Comparison of ENCODE assay signal across 31 cellular contexts in genomic region chr22:44293034-44293433, GRCh38. TPM values are rescaled to one million over a fixed set of nuclear protein-coding genes. Genes with fewer than 3 reads are reported as not detected.
"Had no signal": no experiment of that assay in that cellular context is flagged by ENCODE, and none has a peak within 500 bp of the region (broad histone marks: within the 10 kb centered on the region; RNA-seq: fewer than 3 reads in every experiment).

No MANE protein-coding gene starts in this region.

- H3K4me3 ChIP-seq: colonic mucosa, esophagus squamous epithelium, left lung, mucosa of descending colon, right atrium auricular region, smooth muscle cell, suprapubic skin, thyroid gland had no signal

- H3K27me3 Mint-ChIP-seq: natural killer cell treated with Interleukin-12 subunit alpha and Interleukin-12 subunit beta and Interleukin-15 and Interleukin-18, amount 100 ng/mL, for 72 hours; stimulated activated naive CD8-positive, alpha-beta T cell treated with anti-CD3 and anti-CD28 coated beads, Interleukin-15, amount 100 ng/mL, for 72 hours had no signal

- H3K9me3 Mint-ChIP-seq: central memory CD8-positive, alpha-beta T cell; dendritic cell treated with granulocyte-macrophage colony-stimulating factor and Interleukin-4, amounts not matched to agents 40 ng/mL and 50 ng/mL, for 4 days; natural killer cell treated with Interleukin-12 subunit alpha and Interleukin-12 subunit beta and Interleukin-15 and Interleukin-18, amount 100 ng/mL, for 72 hours had no signal

- DNase-seq: colonic mucosa; effector memory CD4-positive, alpha-beta T cell; erythroblast; esophagus squamous epithelium; foreskin melanocyte; glutamatergic neuron; kidney; left cardiac atrium; mesenchymal stem cell; mucosa of descending colon; naive B cell; stimulated activated CD4-positive, alpha-beta T cell treated with anti-CD3 and anti-CD28 coated beads, Interleukin-12 subunit alpha, Interleukin-12 subunit beta, amount 100 ng/mL, for 4 hours; stimulated activated CD4-positive, alpha-beta T cell treated with anti-CD3 and anti-CD28 coated beads, Interleukin-1b, Interleukin-23, amount 100 ng/mL, for 48 hours; stimulated activated CD4-positive, alpha-beta T cell treated with anti-CD3 and anti-CD28 coated beads, Interleukin-4, amount 100 ng/mL, for 1 hour; stimulated activated CD8-positive, alpha-beta memory T cell treated with anti-CD3 and anti-CD28 coated beads, Interleukin-4, amount 100 ng/mL, for 48 hours; stimulated activated naive CD4-positive, alpha-beta T cell; stimulated activated naive CD8-positive, alpha-beta T cell treated with anti-CD3 and anti-CD28 coated beads, Interleukin-15, amount 100 ng/mL, for 72 hours; thyroid gland; trophoblast cell had no signal

- H3K79me2 ChIP-seq: parathyroid adenoma had no signal

- H3K27ac Mint-ChIP-seq: dendritic cell treated with granulocyte-macrophage colony-stimulating factor and Interleukin-4, amounts not matched to agents 40 ng/mL and 50 ng/mL, for 4 days; mesothelial cell of epicardium; naive B cell; natural killer cell treated with Interleukin-12 subunit alpha and Interleukin-12 subunit beta and Interleukin-15 and Interleukin-18, amount 100 ng/mL, for 72 hours; progenitor cell of endocrine pancreas; stimulated activated naive CD8-positive, alpha-beta T cell treated with anti-CD3 and anti-CD28 coated beads, Interleukin-15, amount 100 ng/mL, for 72 hours had no signal

- H3K36me3 ChIP-seq: colonic mucosa, esophagus squamous epithelium, left lung, right atrium auricular region, suprapubic skin, thyroid gland had no signal

- H3K9me3 ChIP-seq: colonic mucosa, esophagus squamous epithelium, suprapubic skin, thyroid gland had no signal

- H3K4me3 Mint-ChIP-seq: central memory CD8-positive, alpha-beta T cell; dendritic cell treated with granulocyte-macrophage colony-stimulating factor and Interleukin-4, amounts not matched to agents 40 ng/mL and 50 ng/mL, for 4 days; mesothelial cell of epicardium; naive B cell; natural killer cell treated with Interleukin-12 subunit alpha and Interleukin-12 subunit beta and Interleukin-15 and Interleukin-18, amount 100 ng/mL, for 72 hours; stimulated activated naive CD8-positive, alpha-beta T cell treated with anti-CD3 and anti-CD28 coated beads, Interleukin-15, amount 100 ng/mL, for 72 hours had no signal

- H3K4me1 Mint-ChIP-seq: central memory CD8-positive, alpha-beta T cell; stimulated activated naive CD8-positive, alpha-beta T cell treated with anti-CD3 and anti-CD28 coated beads, Interleukin-15, amount 100 ng/mL, for 72 hours had no signal

- H3K27me3 ChIP-seq: colonic mucosa, right atrium auricular region, thyroid gland had no signal

- H3K36me3 Mint-ChIP-seq: natural killer cell treated with Interleukin-12 subunit alpha and Interleukin-12 subunit beta and Interleukin-15 and Interleukin-18, amount 100 ng/mL, for 72 hours had no signal

- H3K4me2 ChIP-seq: smooth muscle cell had no signal

- H3K9ac ChIP-seq: parathyroid adenoma had no signal

- H3K4me1 ChIP-seq: colonic mucosa, esophagus squamous epithelium, left lung, parathyroid adenoma, right atrium auricular region, suprapubic skin, thyroid gland had no signal

- H2AFZ ChIP-seq: parathyroid adenoma had no signal

- FAIRE-seq: endometrium, kidney had no signal

- ATAC-seq: left cardiac atrium; left lung; mucosa of descending colon; natural killer cell treated with Interleukin-12 subunit alpha and Interleukin-12 subunit beta and Interleukin-15 and Interleukin-18, amount 100 ng/mL, for 72 hours; sciatic nerve; stimulated activated naive CD8-positive, alpha-beta T cell treated with anti-CD3 and anti-CD28 coated beads, Interleukin-15, amount 100 ng/mL, for 72 hours had no signal

- H3K27ac ChIP-seq: colonic mucosa, esophagus squamous epithelium, left lung, parathyroid adenoma, right atrium auricular region, suprapubic skin, thyroid gland had no signal

RNA-seq across cellular contexts. Expression of gene SHISAL1, which starts 19.7 kb away (rescaled TPM):
- total RNA-seq: natural killer cell treated with Interleukin-12 subunit alpha and Interleukin-12 subunit beta and Interleukin-15 and Interleukin-18, amount 100 ng/mL, for 72 hours had no signal
